33 cellular contexts compared by ENCODE assay signal in the genomic region with DNA sequence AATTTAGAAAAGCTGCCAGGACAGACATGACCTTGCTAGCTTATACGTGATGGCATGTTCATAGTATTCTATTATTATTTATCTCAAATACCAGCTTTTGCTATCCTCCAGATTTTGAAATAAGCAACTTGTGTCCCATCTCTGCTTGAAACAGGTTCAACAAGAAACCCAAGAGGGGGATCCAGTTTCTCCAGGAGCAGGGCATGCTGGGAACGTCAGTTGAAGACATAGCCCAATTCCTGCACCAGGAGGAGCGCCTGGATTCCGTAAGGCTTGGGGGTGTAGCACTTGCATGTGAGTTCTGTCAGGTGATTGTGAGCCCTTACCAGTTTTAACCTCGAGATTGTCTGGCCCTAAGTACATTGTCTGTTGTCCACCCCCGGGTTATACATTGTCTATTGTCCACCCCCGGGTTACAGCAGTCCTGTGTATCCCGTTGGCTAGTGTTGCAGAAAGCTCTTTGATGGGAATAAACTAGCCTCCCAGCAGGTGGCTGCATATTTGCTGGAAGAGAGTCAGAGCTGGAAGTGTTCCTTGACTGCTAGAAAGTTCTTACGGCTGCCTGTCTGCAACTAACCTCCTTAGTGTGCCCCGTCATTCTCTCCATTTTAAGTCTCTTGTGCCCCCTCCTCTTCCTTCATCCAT.
A peak's percentile ranks its signal among the peaks of the same experiment; 100 is the strongest.
DNase-seq lines count a peak whose midpoint lies in the region; ATAC-seq and TF ChIP-seq lines count a peak whose summit lies in the region.
"Had no signal": no experiment of that assay in that cellular context is flagged by ENCODE, and none has a peak within 500 bp of the region (broad histone marks: within the 10 kb centered on the region; RNA-seq: fewer than 3 reads in every experiment).

No MANE protein-coding gene starts in this region.

- H3K36me3 ChIP-seq in endodermal cell (ENCODE audit: control insufficient read depth, insufficient read depth, low read length), result peaks cover 78% of the 10 kb centered on the region
- H3K36me3 ChIP-seq in neural progenitor cell, result peaks cover 3% of the 10 kb centered on the region

- 81 to 90% methylated on average over 5 to 9 of the region's 10 CpGs for WGBS in endodermal cell (ENCODE audit: insufficient coverage in 1 of 2, insufficient read length in 1 of 2), 2 experiments

- in situ Hi-C loops in ACHN (cut with HindIII; ENCODE audit: low pct_ligation_motif_present, low pct_unique_long_range_greater_than_20kb, low sequenced_read_pairs) (no loop called here), SK-MEL-5 (cut with HindIII; ENCODE audit: low pct_unique_long_range_greater_than_20kb, low sequenced_read_pairs) (no loop called here)

- no peaks in the 10 kb centered on the region for H3K27me3 Mint-ChIP-seq in endodermal cell (ENCODE audit: insufficient read depth)
- peaks cover 3% of the 10 kb centered on the region for H3K27me3 Mint-ChIP-seq in neural progenitor cell (ENCODE audit: insufficient read depth, low read depth)
- H3K27me3 Mint-ChIP-seq: activated CD4-positive, alpha-beta T cell treated with anti-CD3 and anti-CD28 coated beads, Interleukin-2, amount 10 ng/mL, durations not matched to agents 24 days and 14 days had no signal

- H3K79me2 ChIP-seq in neural progenitor cell (ENCODE audit: low read depth), result no peaks in the 10 kb centered on the region

- H3K9me3 ChIP-seq in endodermal cell (ENCODE audit: control insufficient read depth, low read length) (peaks cover 23% of the 10 kb centered on the region), neural progenitor cell (ENCODE audit: low read depth) (no peaks in the 10 kb centered on the region)
- H3K9me3 ChIP-seq: BLaER1, Peyer's patch, testis, vagina had no signal

- H3K9ac ChIP-seq in endodermal cell (ENCODE audit: extremely low read depth, low read length, poor library complexity, severe bottlenecking) (no peak overlapping the region), neural progenitor cell (no peak overlapping the region)
- H3K9ac ChIP-seq: BLaER1 had no signal

- no peak for ATAC-seq in esophagus mucosa
- ATAC-seq: activated naive CD4-positive, alpha-beta T cell treated with anti-CD3 and anti-CD28 coated beads, Interleukin-2, amount 50 U/mL, for 72 hours; stimulated activated naive CD8-positive, alpha-beta T cell treated with anti-CD3 and anti-CD28 coated beads, Interleukin-15, Interleukin-2, amounts not matched to agents 100 U/mL and 50 U/mL, for 24 hours had no signal

- H4K20me1 ChIP-seq in neural progenitor cell (ENCODE audit: low read depth), result no peaks in the 10 kb centered on the region

- H3K9me3 Mint-ChIP-seq in endodermal cell (peaks cover 29% of the 10 kb centered on the region), neural progenitor cell (peaks cover 10% of the 10 kb centered on the region)
- H3K9me3 Mint-ChIP-seq: activated CD4-positive, alpha-beta T cell treated with anti-CD3 and anti-CD28 coated beads, Interleukin-2, amount 10 ng/mL, durations not matched to agents 24 days and 14 days; activated naive CD4-positive, alpha-beta T cell treated with anti-CD3 and anti-CD28 coated beads, Interleukin-2, amount 50 U/mL, for 72 hours had no signal

- H3K27ac ChIP-seq in endodermal cell (ENCODE audit: low read depth, low read length) (peak overlapping the region; percentile 10), neural progenitor cell (no peak overlapping the region)
- H3K27ac ChIP-seq: BLaER1, Peyer's patch, testis, vagina had no signal

- no peak overlapping the region for H2AFZ ChIP-seq in neural progenitor cell (replicated peaks)

- peaks cover 88% of the 10 kb centered on the region for H3K36me3 Mint-ChIP-seq in endodermal cell (ENCODE audit: low read depth)
- H3K36me3 Mint-ChIP-seq in neural progenitor cell, result peaks cover 29% of the 10 kb centered on the region

- H3K27me3 ChIP-seq in endodermal cell (ENCODE audit: control insufficient read depth, insufficient read depth, low read length, poor library complexity, severe bottlenecking), result no peaks in the 10 kb centered on the region
- no peaks in the 10 kb centered on the region for H3K27me3 ChIP-seq in neural progenitor cell
- H3K27me3 ChIP-seq: BLaER1, Peyer's patch, testis, vagina had no signal

- peak; percentile 12 for DNase-seq in ACHN
- peak; percentile 70 for DNase-seq in SK-MEL-5 (ENCODE audit: low read depth, low spot score)
- no peak for DNase-seq in endodermal cell
- peak; percentile 3 for DNase-seq in neural progenitor cell (ENCODE audit: low spot score)
- no peak for DNase-seq in HCEC 1CT
- DNase-seq in DMS 273 treated with DMSO at 0.1 percent for 48 hours (lab: John Stamatoyannopoulos, UW), result no peak
- no peak for DNase-seq in OCI-M1 (lab: John Stamatoyannopoulos, UW)
- DNase-seq: activated CD4-positive, alpha-beta T cell treated with anti-CD3 and anti-CD28 coated beads, Interleukin-2, amount 10 ng/mL, durations not matched to agents 24 days and 14 days; activated CD8-positive, alpha-beta memory T cell treated with anti-CD3 and anti-CD28 coated beads for 24 hours; activated effector memory CD4-positive, alpha-beta T cell treated with Interleukin-2 at 50 U/mL for 16 hours; caudate nucleus; cortex of kidney; DMS53; foreskin melanocyte; H7; hippocampal formation; IMR-90; left cardiac atrium; MV-4-11; NCI-H1436; NCI-H2081 treated with DMSO at 0.1 percent for 48 hours; NCI-H345; Peyer's patch; right cardiac atrium; SHP77 treated with DMSO at 0.1 percent for 48 hours; stimulated activated CD4-positive, alpha-beta T cell treated with anti-CD3 and anti-CD28 coated beads, Interleukin-1b, Interleukin-23, amount 100 ng/mL, for 48 hours; stimulated activated naive CD8-positive, alpha-beta T cell treated with anti-CD3 and anti-CD28 coated beads, Interleukin-15, Interleukin-2, amounts not matched to agents 100 U/mL and 50 U/mL, for 24 hours; T1000; testis had no signal

- H3K27ac Mint-ChIP-seq in endodermal cell, result no peak overlapping the region
- peak overlapping the region; percentile 51 for H3K27ac Mint-ChIP-seq in neural progenitor cell
- H3K27ac Mint-ChIP-seq: activated CD4-positive, alpha-beta T cell treated with anti-CD3 and anti-CD28 coated beads, Interleukin-2, amount 10 ng/mL, durations not matched to agents 24 days and 14 days had no signal

- H3K4me3 ChIP-seq in endodermal cell (ENCODE audit: low read length) (no peak overlapping the region), neural progenitor cell (no peak overlapping the region)
- H3K4me3 ChIP-seq: BLaER1, Peyer's patch, testis, vagina had no signal

- no peaks in the 10 kb centered on the region for H3F3A ChIP-seq in neural progenitor cell (ENCODE audit: low read depth)

- no peaks in the 10 kb centered on the region for H3K4me1 ChIP-seq in endodermal cell (ENCODE audit: control insufficient read depth, insufficient read depth, low read length)
- H3K4me1 ChIP-seq in neural progenitor cell, result no peaks in the 10 kb centered on the region
- H3K4me1 ChIP-seq: Peyer's patch, testis, vagina had no signal

- no peak overlapping the region for H3K4me2 ChIP-seq in neural progenitor cell
- H3K4me2 ChIP-seq: BLaER1 had no signal

- H3K4me3 Mint-ChIP-seq in endodermal cell (no peak overlapping the region), neural progenitor cell (no peak overlapping the region)
- H3K4me3 Mint-ChIP-seq: activated CD4-positive, alpha-beta T cell treated with anti-CD3 and anti-CD28 coated beads, Interleukin-2, amount 10 ng/mL, durations not matched to agents 24 days and 14 days had no signal

- no peaks in the 10 kb centered on the region for H3K4me1 Mint-ChIP-seq in endodermal cell
- peaks cover 7% of the 10 kb centered on the region for H3K4me1 Mint-ChIP-seq in neural progenitor cell

- TF ChIP-seq CTCF in endodermal cell (conservative IDR thresholded peaks at IDR 0.05) (no peak), neural progenitor cell (IDR thresholded peaks at IDR 0.05) (no peak)

Comparison
In these comparisons a context has a peak if more than half of its experiments do, and no peak if none do; other contexts are left out.
1. DNase-seq: peak in ACHN (single experiment), SK-MEL-5 (single experiment) and neural progenitor cell (single experiment); none in endodermal cell (single experiment), HCEC 1CT (single experiment), DMS 273 treated with DMSO at 0.1 percent for 48 hours (single experiment) and OCI-M1 (single experiment).